Comparison of ENCODE assay signal across 8 cellular contexts in genomic region chr3:50503947-50504346, GRCh38. TPM values are rescaled to one million over a fixed set of nuclear protein-coding genes. Genes with fewer than 3 reads are reported as not detected.
DNase-seq lines count a peak whose midpoint lies in the region; ATAC-seq and TF ChIP-seq lines count a peak whose summit lies in the region.

No MANE protein-coding gene starts in this region.

- H3K36me3 ChIP-seq in iPS-15b (ENCODE audit: control insufficient read depth, insufficient read depth, low read length) (no peaks in the 10 kb centered on the region), gastrocnemius medialis (no peaks in the 10 kb centered on the region)

- H3K27me3 ChIP-seq in iPS-15b (ENCODE audit: control insufficient read depth, insufficient read depth, low read length): peaks cover 27% of the 10 kb centered on the region
- H3K27me3 ChIP-seq in gastrocnemius medialis: no peaks in the 10 kb centered on the region

- in situ Hi-C loops in gastrocnemius medialis (cut with MboI; ENCODE audit: low sequenced_read_pairs in 4 of 4): no loop called here

- H3K9me3 ChIP-seq in iPS-15b (ENCODE audit: control insufficient read depth, insufficient read depth, low read length) (no peaks in the 10 kb centered on the region), gastrocnemius medialis (no peaks in the 10 kb centered on the region)

- H3K27ac ChIP-seq in VCaP (peak overlapping the region; percentile 78), gastrocnemius medialis (peak overlapping the region; percentile 42 to 67 (median 62))

- intact Hi-C loops in gastrocnemius medialis (cut with DNase I; ENCODE audit: low total_unique reads): no loop called here

- DNase-seq in D341Med (ENCODE audit: low spot score) (peak; percentile 49), gastrocnemius medialis (no peak), AML-193 (lab: John Stamatoyannopoulos, UW) (no peak)
- DNase-seq in activated CD4-positive, alpha-beta T cell treated with anti-CD3 and anti-CD28 coated beads for 4 hours: no peak

- TF ChIP-seq POLR2A in gastrocnemius medialis (IDR thresholded peaks at IDR 0.05): no peak

- ATAC-seq in gastrocnemius medialis: peak; percentile 24 to 25
- ATAC-seq in HG02970 (IDR thresholded peaks at IDR 0.05; ENCODE audit: low FRiP score, unreplicated experiment): no peak
- ATAC-seq in GM18511 (IDR thresholded peaks at IDR 0.05; ENCODE audit: unreplicated experiment): no peak

- peaks cover 7% of the 10 kb centered on the region for H3K4me1 ChIP-seq in iPS-15b (ENCODE audit: control insufficient read depth, insufficient read depth, low read length)
- peaks cover 0 to 10% of the 10 kb centered on the region in 2 donors for H3K4me1 ChIP-seq in gastrocnemius medialis

- TF ChIP-seq CTCF in VCaP (conservative IDR thresholded peaks at IDR 0.05) (no peak), gastrocnemius medialis (IDR thresholded peaks at IDR 0.05 in 4 of 5, conservative IDR thresholded peaks at IDR 0.05 in 1 of 5) (no peak)

- H3K4me3 ChIP-seq in iPS-15b (ENCODE audit: low read depth, low read length) (peak overlapping the region; percentile 33), gastrocnemius medialis (peak overlapping the region; percentile 40 to 58 (median 48))

- no peak overlapping the region for H3K9ac ChIP-seq in iPS-15b (ENCODE audit: low read depth, low read length)

RNA-seq across cellular contexts. Expression of gene CACNA2D2, which starts 0.5 kb away (rescaled TPM):
- under 1 TPM; 0.27 to 0.68 (median 0.45) TPM for total RNA-seq in gastrocnemius medialis

Comparison
In these comparisons a context has a peak if more than half of its experiments do, and no peak if none do; other contexts are left out.
1. ATAC-seq: peak in gastrocnemius medialis (2 of 2); none in HG02970 (single experiment) and GM18511 (single experiment).